9 cellular contexts compared by ENCODE assay signal in the genomic region with DNA sequence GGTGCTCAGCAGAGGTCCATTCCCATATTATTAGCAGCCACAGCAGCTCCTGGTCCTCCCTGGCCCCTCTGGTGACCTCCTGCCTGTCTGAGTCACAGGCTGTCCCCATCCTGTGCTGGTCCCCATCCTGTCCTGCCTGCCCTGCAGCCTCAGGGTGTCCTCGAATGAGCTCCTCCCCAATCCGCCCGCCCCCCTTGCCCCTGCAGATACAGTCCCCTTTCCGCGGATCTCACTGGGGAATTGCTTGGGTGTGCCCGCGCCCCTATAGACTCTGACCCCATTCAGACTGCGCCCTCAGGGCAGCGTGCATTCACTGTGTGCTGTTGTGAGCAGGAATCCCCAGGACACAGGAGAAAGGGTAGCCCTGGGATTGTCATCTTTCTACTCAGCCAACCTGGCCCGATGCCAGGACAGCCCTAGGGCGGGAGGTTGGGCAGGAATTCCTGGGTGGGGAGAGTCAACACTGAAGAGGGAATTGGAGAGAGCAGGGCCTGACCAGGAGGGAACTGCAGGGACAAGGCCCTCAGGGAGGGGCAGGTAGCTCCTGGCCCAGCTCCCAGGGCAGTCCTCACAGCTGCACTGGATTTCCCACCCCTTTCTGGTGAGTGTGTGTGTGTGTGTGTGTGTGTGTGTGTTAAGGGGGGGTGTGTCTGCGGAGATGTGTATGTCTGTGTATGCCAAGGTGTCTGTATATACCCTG. TPM values are rescaled to one million over a fixed set of nuclear protein-coding genes. Genes with fewer than 3 reads are reported as not detected.
A peak's percentile ranks its signal among the peaks of the same experiment; 100 is the strongest.
DNase-seq lines count a peak whose midpoint lies in the region; ATAC-seq and TF ChIP-seq lines count a peak whose summit lies in the region.
"Had no signal": no experiment of that assay in that cellular context is flagged by ENCODE, and none has a peak within 500 bp of the region (broad histone marks: within the 10 kb centered on the region; RNA-seq: fewer than 3 reads in every experiment).

No MANE protein-coding gene starts in this region.

- no peaks in the 10 kb centered on the region for H3K27me3 ChIP-seq in Peyer's patch
- peaks cover 0 to 14% (median 0%) of the 10 kb centered on the region in 3 donors for H3K27me3 ChIP-seq in stomach

- H3K9me3 ChIP-seq in Peyer's patch, result peaks cover 0 to 5% (median 0%) of the 10 kb centered on the region in 4 donors
- peaks cover 0 to 10% (median 8%) of the 10 kb centered on the region in 4 donors for H3K9me3 ChIP-seq in stomach

- no peak for TF ChIP-seq EP300 in stomach (IDR thresholded peaks at IDR 0.05)

- H3K27ac Mint-ChIP-seq in natural killer cell treated with Interleukin-12 subunit alpha and Interleukin-12 subunit beta and Interleukin-15 and Interleukin-18, amount 100 ng/mL, for 72 hours, result no peak overlapping the region

- H3K36me3 Mint-ChIP-seq in natural killer cell treated with Interleukin-12 subunit alpha and Interleukin-12 subunit beta and Interleukin-15 and Interleukin-18, amount 100 ng/mL, for 72 hours, result peaks cover 12% of the 10 kb centered on the region

- 26 to 56% (median 38%) methylated on average over 10 to 12 of the region's 12 CpGs for WGBS in stomach, 5 donors

- H3K4me1 ChIP-seq in Peyer's patch (peaks cover 0 to 7% (median 0%) of the 10 kb centered on the region in 4 donors), stomach (peaks cover 7 to 18% (median 9%) of the 10 kb centered on the region in 4 donors)

- H3K4me3 Mint-ChIP-seq in natural killer cell treated with Interleukin-12 subunit alpha and Interleukin-12 subunit beta and Interleukin-15 and Interleukin-18, amount 100 ng/mL, for 72 hours, result no peak overlapping the region

- DNase-seq in HuH-7 (ENCODE audit: low spot score) (peak; percentile 64), Peyer's patch (peak in 2 of 3 donors; percentile 93 to 97), cardiac septum (ENCODE audit: low spot score) (peak; percentile 86), stomach (peak; percentile 89)
- no peak for DNase-seq in natural killer cell treated with Interleukin-12 subunit alpha and Interleukin-12 subunit beta and Interleukin-15 and Interleukin-18, amount 100 ng/mL, for 72 hours (ENCODE audit: low spot score)
- DNase-seq in activated CD4-positive, alpha-beta T cell treated with anti-CD3 and anti-CD28 coated beads, Interleukin-2, amount 50 U/mL, for 48 hours, result no peak

- no peak overlapping the region for H3K4me3 ChIP-seq in Peyer's patch
- no peak overlapping the region for H3K4me3 ChIP-seq in stomach

- TF ChIP-seq POLR2A in Peyer's patch (IDR thresholded peaks at IDR 0.05), result peak in 1 of 2 donors; percentile 20
- TF ChIP-seq POLR2A in stomach (IDR thresholded peaks at IDR 0.05), result no peak

- intact Hi-C loops in cardiac septum (cut with DNase I), result no loop called here
- intact Hi-C loops in stomach (cut with DNase I; ENCODE audit: low total_unique reads), result no loop called here

- no peak for ATAC-seq in natural killer cell treated with Interleukin-12 subunit alpha and Interleukin-12 subunit beta and Interleukin-15 and Interleukin-18, amount 100 ng/mL, for 72 hours
- ATAC-seq in GM18519 (IDR thresholded peaks at IDR 0.05; ENCODE audit: low FRiP score, unreplicated experiment), result no peak

- H3K36me3 ChIP-seq in Peyer's patch (no peaks in the 10 kb centered on the region), stomach (no peaks in the 10 kb centered on the region)

- no peaks in the 10 kb centered on the region for H3K9me3 Mint-ChIP-seq in natural killer cell treated with Interleukin-12 subunit alpha and Interleukin-12 subunit beta and Interleukin-15 and Interleukin-18, amount 100 ng/mL, for 72 hours

- TF ChIP-seq CTCF in Peyer's patch (IDR thresholded peaks at IDR 0.05) (peak in 1 of 6 experiments; percentile 2), stomach (IDR thresholded peaks at IDR 0.05) (no peak)

- H3K27ac ChIP-seq in Peyer's patch (peak overlapping the region in 3 of 4 donors; percentile 68 to 96 (median 85)), stomach (peak overlapping the region in 1 of 5 donors; percentile 30)

- peaks cover 6 to 7% of the 10 kb centered on the region in 2 donors for H3K4me1 Mint-ChIP-seq in natural killer cell treated with Interleukin-12 subunit alpha and Interleukin-12 subunit beta and Interleukin-15 and Interleukin-18, amount 100 ng/mL, for 72 hours (ENCODE audit: low read depth in 2 of 2)

- H3K27me3 Mint-ChIP-seq in natural killer cell treated with Interleukin-12 subunit alpha and Interleukin-12 subunit beta and Interleukin-15 and Interleukin-18, amount 100 ng/mL, for 72 hours, result peaks cover 3 to 4% of the 10 kb centered on the region in 2 donors

RNA-seq across cellular contexts. Expression of a gene that starts 1.1 kb away (rescaled TPM):
- total RNA-seq in Peyer's patch (1,000 to 10,000 TPM in 3 of 4 donors, 10 to 100 TPM in 1; 27.2 to 4,654 (median 2,038) TPM), cardiac septum (not detected), stomach (1 to 10 TPM in 2 of 5 donors, not detected in 3; 1.8 to 3.1 TPM)
- not detected for polyA plus RNA-seq in stomach
- not detected for total RNA-seq in natural killer cell treated with Interleukin-12 subunit alpha and Interleukin-12 subunit beta and Interleukin-15 and Interleukin-18, amount 100 ng/mL, for 72 hours
- total RNA-seq: omental fat pad, temporal lobe had no signal

RNA-seq across cellular contexts. Expression of a gene that starts 12.5 kb away (rescaled TPM):
- total RNA-seq in Peyer's patch (100 to 1,000 TPM in 3 of 4 donors, 10 to 100 TPM in 1; 35.5 to 708 (median 256) TPM), cardiac septum (not detected), stomach (1 to 10 TPM in 1 of 5 donors, not detected in 4; 4.6 TPM)
- polyA plus RNA-seq in stomach, result 10 to 100 TPM in 1 of 3 donors, 1 to 10 TPM in 2; 2.2 to 13.1 (median 4.9) TPM
- not detected for total RNA-seq in natural killer cell treated with Interleukin-12 subunit alpha and Interleukin-12 subunit beta and Interleukin-15 and Interleukin-18, amount 100 ng/mL, for 72 hours
- total RNA-seq: omental fat pad, temporal lobe had no signal

Comparison
In these comparisons a context has a peak if more than half of its experiments do, and no peak if none do; other contexts are left out.
1. DNase-seq: peak in HuH-7 (single experiment), Peyer's patch (2 of 3), cardiac septum (single experiment) and stomach (single experiment); none in natural killer cell treated with Interleukin-12 subunit alpha and Interleukin-12 subunit beta and Interleukin-15 and Interleukin-18, amount 100 ng/mL, for 72 hours (single experiment) and activated CD4-positive, alpha-beta T cell treated with anti-CD3 and anti-CD28 coated beads, Interleukin-2, amount 50 U/mL, for 48 hours (0 of 2).
2. RNA of a gene that starts 1.1 kb away (total RNA-seq): 27.2 to 4,654 TPM in Peyer's patch; not detected in natural killer cell treated with Interleukin-12 subunit alpha and Interleukin-12 subunit beta and Interleukin-15 and Interleukin-18, amount 100 ng/mL, for 72 hours, not detected in cardiac septum (single experiment) and 1.8 to 3.1 TPM in stomach; every median in the first group is over 4 times any median in the second.
3. RNA of a gene that starts 12.5 kb away (total RNA-seq): 35.5 to 708 TPM in Peyer's patch; not detected in cardiac septum (single experiment), 4.6 TPM in stomach and not detected in natural killer cell treated with Interleukin-12 subunit alpha and Interleukin-12 subunit beta and Interleukin-15 and Interleukin-18, amount 100 ng/mL, for 72 hours; every median in the first group is over 4 times any median in the second.